In genomic region chr5:5645891-5646290, GRCh38 we compare ENCODE assay signal across 17 cellular contexts.
A peak's percentile ranks its signal among the peaks of the same experiment; 100 is the strongest.
DNase-seq lines count a peak whose midpoint lies in the region; ATAC-seq and TF ChIP-seq lines count a peak whose summit lies in the region.
"Had no signal": no experiment of that assay in that cellular context is flagged by ENCODE, and none has a peak within 500 bp of the region (broad histone marks: within the 10 kb centered on the region; RNA-seq: fewer than 3 reads in every experiment).

No MANE protein-coding gene starts in this region.

- no peak overlapping the region for H3K23ac ChIP-seq in mesendoderm (ENCODE audit: low read length)

- CTCF ChIA-PET in PC-9 (lab: Charles Lee), result no interaction called here

- H3F3A ChIP-seq in PC-9 (ENCODE audit: insufficient read depth, low read depth), result no peaks in the 10 kb centered on the region

- no peaks in the 10 kb centered on the region for H3K9me2 ChIP-seq in PC-9 (ENCODE audit: insufficient read depth)

- H3K36me3 ChIP-seq in PC-9 (ENCODE audit: low read depth), result no peaks in the 10 kb centered on the region
- H3K36me3 ChIP-seq in adrenal gland (replicated peaks in 1 of 2), result no peaks in the 10 kb centered on the region
- no peaks in the 10 kb centered on the region for H3K36me3 ChIP-seq in mesendoderm (ENCODE audit: control insufficient read depth, insufficient read depth, low read length)

- H3K27ac ChIP-seq in PC-9, result peak overlapping the region; percentile 7
- H3K27ac ChIP-seq in adrenal gland, result no peak overlapping the region
- H3K27ac ChIP-seq in mesendoderm (ENCODE audit: low read depth, low read length), result no peak overlapping the region
- H3K27ac ChIP-seq: GM23248 had no signal

- no peak for TF ChIP-seq POLR2A in adrenal gland (IDR thresholded peaks at IDR 0.05)

- no peak for ATAC-seq in stimulated activated naive CD8-positive, alpha-beta T cell treated with anti-CD3 and anti-CD28 coated beads, Interleukin-15, Interleukin-2, amounts not matched to agents 100 U/mL and 50 U/mL, for 24 hours
- no peak for ATAC-seq in HG03432 (IDR thresholded peaks at IDR 0.05; ENCODE audit: unreplicated experiment)
- ATAC-seq: GM12878 had no signal

- H4K5ac ChIP-seq in mesendoderm (ENCODE audit: low read length), result no peak overlapping the region

- H3K4me3 ChIP-seq in PC-9 (no peak overlapping the region), adrenal gland (no peak overlapping the region), mesendoderm (ENCODE audit: low read length) (no peak overlapping the region)
- H3K4me3 ChIP-seq: GM12878, GM23248 had no signal

- no peak overlapping the region for H2BK5ac ChIP-seq in mesendoderm (ENCODE audit: low read length)

- H3K4me2 ChIP-seq in PC-9, result no peak overlapping the region
- H3K4me2 ChIP-seq in mesendoderm (ENCODE audit: low read length), result no peak overlapping the region

- H3K27me3 ChIP-seq in PC-9 (ENCODE audit: insufficient read depth, low read depth) (peaks cover 87% of the 10 kb centered on the region), adrenal gland (no peaks in the 10 kb centered on the region), mesendoderm (ENCODE audit: insufficient read depth, low read length, poor library complexity) (no peaks in the 10 kb centered on the region)

- intact Hi-C loops in PC-9 (cut with micrococcal nuclease; ENCODE audit: unreplicated experiment) (no loop called here), adrenal gland (cut with DNase I) (no loop called here)

- POLR2A ChIA-PET in PC-9 (lab: Charles Lee; ENCODE audit: unreplicated experiment), result no interaction called here

- H2BK15ac ChIP-seq in mesendoderm (replicated peaks; ENCODE audit: low read depth), result no peak overlapping the region

- no TSS peak for BruUV-seq in PC-9 (replicated peaks; lab: Mats Ljungman, UMichigan)

- whole genome bisulfite sequencing in adrenal gland, 4 donors, result 65 to 83% (median 69%) methylated on average over 5 of the region's 5 CpGs
- WGBS in mesendoderm (ENCODE audit: extremely low coverage, insufficient coverage, low lambda C conversion rate), result no CpG with 5 or more reads among the region's 5 CpGs

- peak overlapping the region; percentile 64 for H2BK120ac ChIP-seq in mesendoderm (ENCODE audit: low read depth, low read length)

- H3K4ac ChIP-seq in mesendoderm (ENCODE audit: low read depth, low read length), result no peak overlapping the region

- H3K18ac ChIP-seq in mesendoderm (ENCODE audit: low read length), result no peak overlapping the region

- no peak overlapping the region for H3K56ac ChIP-seq in mesendoderm (ENCODE audit: low read length)

- TF ChIP-seq CTCF in PC-9 (conservative IDR thresholded peaks at IDR 0.05) (no peak), adrenal gland (IDR thresholded peaks at IDR 0.05) (no peak)

- H4K8ac ChIP-seq in mesendoderm (ENCODE audit: low read depth, low read length), result no peak overlapping the region

- H3K79me2 ChIP-seq in PC-9 (ENCODE audit: low read depth) (no peaks in the 10 kb centered on the region), mesendoderm (ENCODE audit: control insufficient read depth, insufficient read depth, low read length) (no peaks in the 10 kb centered on the region)

- H3K79me1 ChIP-seq in mesendoderm (ENCODE audit: low read length), result no peaks in the 10 kb centered on the region

- no peak overlapping the region for H2AFZ ChIP-seq in PC-9
- H2AFZ ChIP-seq: GM23248 had no signal

- H3K9ac ChIP-seq in mesendoderm (ENCODE audit: low read length), result no peak overlapping the region
- H3K9ac ChIP-seq: GM23248 had no signal

- DNase-seq in PC-9 (peak in 1 of 2 experiments; percentile 81), adrenal gland (peak in 5 of 7 donors; percentile 12 to 70 (median 34)), mesendoderm (no peak)
- no peak for DNase-seq in stimulated activated naive CD8-positive, alpha-beta T cell treated with anti-CD3 and anti-CD28 coated beads, Interleukin-15, Interleukin-2, amounts not matched to agents 100 U/mL and 50 U/mL, for 24 hours
- DNase-seq in NK-92 treated with Interleukin-12 subunit alpha and Interleukin-12 subunit beta, amount 100 ng/mL, for 24 hours (lab: John Stamatoyannopoulos, UW), result no peak
- DNase-seq: C1 segment of cervical spinal cord; Calu3; CD4-positive, alpha-beta memory T cell; COR-L47; DMS53; DND-41; GDM1; GM23248; H7; HCEC 1CT had no signal

- H3K9me3 ChIP-seq in PC-9 (ENCODE audit: insufficient read depth, low read depth) (no peaks in the 10 kb centered on the region), adrenal gland (replicated peaks in 1 of 3) (no peaks in the 10 kb centered on the region)

- H4K20me1 ChIP-seq in PC-9 (ENCODE audit: insufficient read depth), result no peaks in the 10 kb centered on the region

- no peak overlapping the region for H2AK5ac ChIP-seq in mesendoderm (ENCODE audit: low read length)

- no peaks in the 10 kb centered on the region for H3K4me1 ChIP-seq in PC-9 (replicated peaks; ENCODE audit: insufficient read depth)
- no peaks in the 10 kb centered on the region for H3K4me1 ChIP-seq in adrenal gland (replicated peaks in 1 of 2)
- peaks cover 2% of the 10 kb centered on the region for H3K4me1 ChIP-seq in mesendoderm (ENCODE audit: control insufficient read depth, low read depth, low read length)

Comparison
In these comparisons a context has a peak if more than half of its experiments do, and no peak if none do; other contexts are left out.
1. DNase-seq: peak in adrenal gland (5 of 7); none in mesendoderm (single experiment), stimulated activated naive CD8-positive, alpha-beta T cell treated with anti-CD3 and anti-CD28 coated beads, Interleukin-15, Interleukin-2, amounts not matched to agents 100 U/mL and 50 U/mL, for 24 hours (single experiment) and NK-92 treated with Interleukin-12 subunit alpha and Interleukin-12 subunit beta, amount 100 ng/mL, for 24 hours (single experiment).